Comparison of ENCODE assay signal across 9 cellular contexts in genomic region chr6:155493026-155493693, GRCh38. TPM values are rescaled to one million over a fixed set of nuclear protein-coding genes. Genes with fewer than 3 reads are reported as not detected.
DNase-seq lines count a peak whose midpoint lies in the region; ATAC-seq and TF ChIP-seq lines count a peak whose summit lies in the region.
"Had no signal": no experiment of that assay in that cellular context is flagged by ENCODE, and none has a peak within 500 bp of the region (broad histone marks: within the 10 kb centered on the region; RNA-seq: fewer than 3 reads in every experiment).

No MANE protein-coding gene starts in this region.

- TF ChIP-seq CTCF in esophagus squamous epithelium (IDR thresholded peaks at IDR 0.05) (no peak), GM10266 (IDR thresholded peaks at IDR 0.05; ENCODE audit: control insufficient read depth, insufficient read depth, low read depth, missing control alignments) (no peak)

- H3K27me3 ChIP-seq in esophagus squamous epithelium, result no peaks in the 10 kb centered on the region
- H3K27me3 ChIP-seq: BLaER1 treated with 17β-estradiol and CSF1 and Interleukin-3, amounts not matched to agents 10 nM and 100 nM had no signal

- no peak overlapping the region for H3K4me3 ChIP-seq in esophagus squamous epithelium
- H3K4me3 ChIP-seq: BLaER1 treated with 17β-estradiol and CSF1 and Interleukin-3, amounts not matched to agents 10 nM and 100 nM had no signal

- TF ChIP-seq POLR2A in esophagus squamous epithelium (IDR thresholded peaks at IDR 0.05), result no peak

- ATAC-seq in GM19438 (IDR thresholded peaks at IDR 0.05; ENCODE audit: low read depth, unreplicated experiment) (peak; percentile 7), HG03135 (IDR thresholded peaks at IDR 0.05; ENCODE audit: unreplicated experiment) (peak; percentile 24), GM19467 (IDR thresholded peaks at IDR 0.05; ENCODE audit: unreplicated experiment) (no peak)

- peak overlapping the region in 3 of 4 donors; percentile 40 to 76 (median 76) for H3K27ac ChIP-seq in esophagus squamous epithelium

- DNase-seq in A172 (ENCODE audit: low spot score) (peak; percentile 4), esophagus squamous epithelium (lab: John Stamatoyannopoulos, UW) (no peak), NCI-H345 treated with DMSO at 0.1 percent for 48 hours (lab: John Stamatoyannopoulos, UW; ENCODE audit: unreplicated experiment) (no peak), AG08396 (ENCODE audit: low spot score) (no peak), GM10266 (ENCODE audit: extremely low spot score) (no peak)

- peaks cover 0 to 27% (median 19%) of the 10 kb centered on the region in 3 donors for H3K4me1 ChIP-seq in esophagus squamous epithelium

- 75 to 84% methylated on average over 3 of the region's 3 CpGs for WGBS in esophagus squamous epithelium, 2 donors

- H3K36me3 ChIP-seq in esophagus squamous epithelium, result no peaks in the 10 kb centered on the region
- H3K36me3 ChIP-seq: BLaER1 treated with 17β-estradiol and CSF1 and Interleukin-3, amounts not matched to agents 10 nM and 100 nM had no signal

- no peaks in the 10 kb centered on the region for H3K9me3 ChIP-seq in esophagus squamous epithelium

- intact Hi-C loops in esophagus squamous epithelium (cut with DNase I), result no loop called here

RNA-seq across cellular contexts. Expression of gene NOX3, which starts 37.5 kb away (rescaled TPM):
- total RNA-seq in A172 (2014; rRNA removed; shearing (Covaris generic)), result not detected in 2 replicates
- total RNA-seq in esophagus squamous epithelium, result not detected
